In the genomic region with DNA sequence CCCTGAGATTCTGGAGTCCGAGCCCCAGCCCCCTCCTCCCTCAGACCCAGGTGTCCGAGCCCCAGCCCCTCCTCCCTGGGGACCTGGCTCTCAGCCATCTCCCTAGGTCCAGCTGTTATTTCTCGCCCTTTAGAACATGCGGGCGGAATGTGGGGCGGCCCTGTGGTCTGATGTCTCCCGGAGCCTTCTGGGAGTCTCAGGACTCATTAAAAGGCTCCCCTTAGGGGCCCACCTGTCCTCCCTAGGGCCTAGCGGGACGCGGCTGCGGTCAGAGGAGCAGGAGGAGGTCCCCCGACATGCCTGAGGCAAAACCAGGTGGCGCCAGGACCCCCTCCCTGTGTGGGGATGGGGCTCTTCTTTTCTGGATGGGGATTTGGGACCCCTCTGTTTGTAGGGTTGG, we compare ENCODE assay signal across 8 cellular contexts. TPM values are rescaled to one million over a fixed set of nuclear protein-coding genes. Genes with fewer than 3 reads are reported as not detected.
DNase-seq lines count a peak whose midpoint lies in the region; ATAC-seq and TF ChIP-seq lines count a peak whose summit lies in the region.

A gene (plus strand): TSS at position 235 of the 400 bp plus-strand sequence. CDS start 62 bp downstream, at position 297.

- H3K4me1 Mint-ChIP-seq in brain: peaks cover 33% of the 10 kb centered on the region

- WGBS in adrenal gland, 4 donors: 6 to 12% (median 10%) methylated on average over 6 to 13 of the region's 13 CpGs

- H3K27me3 ChIP-seq in mucosa of rectum (ENCODE audit: control insufficient read depth in 2 of 2, insufficient read depth in 2 of 2, low read length in 2 of 2): peaks cover 11 to 12% of the 10 kb centered on the region in 2 donors
- H3K27me3 ChIP-seq in adrenal gland: peaks cover 24% of the 10 kb centered on the region

- peak within 1 kb of the TSS; percentile 50 to 67 for H3K27ac ChIP-seq in mucosa of rectum (ENCODE audit: low read depth in 2 of 2, low read length in 2 of 2)
- H3K27ac ChIP-seq in adrenal gland: peak within 1 kb of the TSS in 2 of 5 donors; percentile 52 to 86

- H3K4me1 ChIP-seq in mucosa of rectum (ENCODE audit: control insufficient read depth in 2 of 2, insufficient read depth in 2 of 2, low read length in 2 of 2): peaks cover 6 to 12% of the 10 kb centered on the region in 2 donors
- H3K4me1 ChIP-seq in adrenal gland (replicated peaks in 1 of 2): peaks cover 0 to 12% of the 10 kb centered on the region in 2 donors

- H3K4me3 Mint-ChIP-seq in brain: peak within 1 kb of the TSS; percentile 91 to 95 (median 93)

- H3K9ac ChIP-seq in mucosa of rectum (ENCODE audit: low read depth in 1 of 2, low read length in 2 of 2): peak within 1 kb of the TSS; percentile 41 to 48

- peak; percentile 15 for ATAC-seq in HG03139 (IDR thresholded peaks at IDR 0.05; ENCODE audit: unreplicated experiment)
- no peak for ATAC-seq in HG03571 (IDR thresholded peaks at IDR 0.05; ENCODE audit: unreplicated experiment)
- no peak for ATAC-seq in sciatic nerve

- H3K27me3 Mint-ChIP-seq in brain: peaks cover 26% of the 10 kb centered on the region

- TF ChIP-seq CTCF in AG09309 (IDR thresholded peaks at IDR 0.05; ENCODE audit: control insufficient read depth, insufficient read depth, low read depth, low read length, missing control alignments): no peak
- TF ChIP-seq CTCF in brain (conservative IDR thresholded peaks at IDR 0.05): no peak
- TF ChIP-seq CTCF in adrenal gland (IDR thresholded peaks at IDR 0.05): no peak

- H3K4me3 ChIP-seq in AG09309 (ENCODE audit: control insufficient read depth, low read depth, low read length) (peak within 1 kb of the TSS; percentile 53), mucosa of rectum (ENCODE audit: low read length in 2 of 2) (peak within 1 kb of the TSS; percentile 84 to 88), adrenal gland (peak within 1 kb of the TSS in 2 of 4 donors; percentile 38 to 66)

- H3K9me3 ChIP-seq in mucosa of rectum (ENCODE audit: control insufficient read depth in 2 of 2, low read length in 2 of 2): no peaks in the 10 kb centered on the region
- no peaks in the 10 kb centered on the region for H3K9me3 ChIP-seq in adrenal gland (replicated peaks in 1 of 3)

- no peaks in the 10 kb centered on the region for H3K36me3 Mint-ChIP-seq in brain

- peak within 1 kb of the TSS; percentile 72 to 90 (median 88) for H3K27ac Mint-ChIP-seq in brain

- intact Hi-C loops in adrenal gland (cut with DNase I): no loop called here
- intact Hi-C loops in sciatic nerve (cut with DNase I): no loop called here

- TF ChIP-seq POLR2A in adrenal gland (IDR thresholded peaks at IDR 0.05): no peak

- DNase-seq in AG09309 (ENCODE audit: low read depth) (no peak), adrenal gland (no peak), sciatic nerve (ENCODE audit: low spot score) (no peak)
- no peak for DNase-seq in activated CD4-positive, CD25-positive, alpha-beta regulatory T cell (lab: John Stamatoyannopoulos, UW)

- H3K36me3 ChIP-seq in mucosa of rectum (ENCODE audit: control insufficient read depth in 2 of 2, insufficient read depth in 2 of 2, low read length in 2 of 2) (no peaks in the 10 kb centered on the region), adrenal gland (replicated peaks in 1 of 2) (no peaks in the 10 kb centered on the region)

- H3K9me3 Mint-ChIP-seq in brain: peaks cover 0 to 2% (median 0%) of the 10 kb centered on the region in 5 experiments

RNA-seq across cellular contexts. Expression of the gene that starts here (rescaled TPM):
- polyA plus RNA-seq in brain (ENCODE audit: insufficient read depth, low read depth, low replicate concordance) (not detected), adrenal gland (under 1 TPM in 1 of 3 donors, not detected in 2; 0.03 TPM)
- total RNA-seq in adrenal gland (1 to 10 TPM in 1 of 8 donors, not detected in 7; 1.6 TPM), sciatic nerve (not detected)
